ENCODE assay signal across 25 cellular contexts in genomic region chr3:88231207-88231606, GRCh38.
DNase-seq lines count a peak whose midpoint lies in the region; ATAC-seq and TF ChIP-seq lines count a peak whose summit lies in the region.
"Had no signal": no experiment of that assay in that cellular context is flagged by ENCODE, and none has a peak within 500 bp of the region (broad histone marks: within the 10 kb centered on the region; RNA-seq: fewer than 3 reads in every experiment).

No MANE protein-coding gene starts in this region.

- no peaks in the 10 kb centered on the region for H3K79me2 ChIP-seq in HCT116 (ENCODE audit: insufficient read depth, low read length)

- no peak for ATAC-seq in HCT116
- peak; percentile 65; the same call in 2 of the 3 replicates for ATAC-seq in RWPE2 (ENCODE audit: low read depth)
- no peak for ATAC-seq in GM18498 (IDR thresholded peaks at IDR 0.05; ENCODE audit: unreplicated experiment)
- ATAC-seq: left cardiac atrium had no signal

- H3K36me3 ChIP-seq in HCT116 (ENCODE audit: control insufficient read depth in 1 of 2, insufficient read depth in 2 of 2, low read length in 2 of 2) (no peaks in the 10 kb centered on the region), RWPE2 (ENCODE audit: low read depth) (no peaks in the 10 kb centered on the region), BE2C (no peaks in the 10 kb centered on the region)
- H3K36me3 ChIP-seq: ascending aorta, esophagus squamous epithelium, prostate gland, upper lobe of left lung had no signal

- H3K9me3 ChIP-seq in HCT116 (ENCODE audit: control insufficient read depth in 1 of 2, insufficient read depth in 1 of 2, low read depth in 1 of 2, low read length in 2 of 2) (no peaks in the 10 kb centered on the region), RWPE2 (ENCODE audit: severe bottlenecking) (no peaks in the 10 kb centered on the region), BE2C (no peaks in the 10 kb centered on the region)
- H3K9me3 ChIP-seq: ascending aorta, esophagus squamous epithelium, prostate gland, upper lobe of left lung had no signal

- RAD21 ChIA-PET in HCT116 (lab: Charles Lee; ENCODE audit: low non-redundant PET in 1 of 2, low total read pairs in 2 of 2, uncharacterized antibody in 2 of 2, unreplicated experiment in 2 of 2), result no interaction called here

- TF ChIP-seq CTCF in HCT116 (IDR thresholded peaks at IDR 0.05 in 2 of 3, conservative IDR thresholded peaks at IDR 0.05 in 1 of 3; ENCODE audit: borderline replicate concordance in 1 of 3, insufficient read depth in 1 of 3, low read depth in 2 of 3, low read length in 2 of 3) (no peak), RWPE2 (IDR thresholded peaks at IDR 0.05; ENCODE audit: poor library complexity, severe bottlenecking) (no peak), epithelial cell of proximal tubule (conservative IDR thresholded peaks at IDR 0.05; ENCODE audit: low read depth, low read length) (no peak), BE2C (IDR thresholded peaks at IDR 0.05; ENCODE audit: low read depth, low read length) (no peak)

- no peaks in the 10 kb centered on the region for H4K20me1 ChIP-seq in HCT116 (ENCODE audit: insufficient read depth)

- POLR2A ChIA-PET in HCT116 (lab: Charles Lee), result no interaction called here

- H3K27ac ChIP-seq in HCT116 (ENCODE audit: low read depth, low read length) (no peak overlapping the region), RWPE2 (ENCODE audit: poor library complexity, severe bottlenecking) (no peak overlapping the region)
- H3K27ac ChIP-seq: ascending aorta, esophagus squamous epithelium, KMS-11, prostate gland, upper lobe of left lung had no signal

- TF ChIP-seq POLR2A in HCT116 (IDR thresholded peaks at IDR 0.05; ENCODE audit: borderline replicate concordance, extremely low read depth, insufficient read depth, insufficient read length), result no peak

- no peak overlapping the region for H2AFZ ChIP-seq in HCT116 (ENCODE audit: low read depth, low read length, poor library complexity, severe bottlenecking)

- intact Hi-C loops in HCT116 (cut with micrococcal nuclease), result no loop called here

- no peaks in the 10 kb centered on the region for H3K27me3 ChIP-seq in HCT116 (ENCODE audit: insufficient read depth, low read length)
- H3K27me3 ChIP-seq in RWPE2 (ENCODE audit: insufficient read depth, poor library complexity, severe bottlenecking), result no peaks in the 10 kb centered on the region
- H3K27me3 ChIP-seq in BE2C, result peaks cover 7% of the 10 kb centered on the region
- H3K27me3 ChIP-seq: ascending aorta, esophagus squamous epithelium, upper lobe of left lung had no signal

- DNase-seq in HCT116 (ENCODE audit: low read depth, low spot score) (no peak), RWPE2 (ENCODE audit: low spot score) (no peak), epithelial cell of proximal tubule (ENCODE audit: low read depth) (peak; percentile 4), renal cortical epithelial cell (ENCODE audit: low read depth) (peak; percentile 39), BE2C (no peak), NCI-H1417 treated with DMSO at 0.1 percent for 48 hours (lab: John Stamatoyannopoulos, UW) (no peak), NCI-H1092 treated with DMSO at 0.1 percent for 48 hours (lab: John Stamatoyannopoulos, UW) (no peak)
- DNase-seq: activated CD4-positive, alpha-beta T cell treated with anti-CD3 and anti-CD28 coated beads, Interleukin-2, amount 50 U/mL, for 48 hours; activated CD8-positive, alpha-beta memory T cell treated with anti-CD3 and anti-CD28 coated beads, Interleukin-2, amount 50 U/mL, for 48 hours; activated naive CD8-positive, alpha-beta T cell treated with anti-CD3 and anti-CD28 coated beads for 36 hours; CD4-positive, alpha-beta T cell; DMS 273 treated with DMSO at 0.1 percent for 48 hours; esophagus squamous epithelium; left cardiac atrium; mesenchymal stem cell; MV-4-11; NCI-H1694; NCI-H526; stimulated activated CD4-positive, alpha-beta T cell treated with anti-CD3 and anti-CD28 coated beads, Interleukin-1b, Interleukin-23, amount 100 ng/mL, for 48 hours; T1000; upper lobe of left lung had no signal

- no peaks in the 10 kb centered on the region for H3K9me2 ChIP-seq in HCT116 (ENCODE audit: insufficient read depth)

- H3K4me1 ChIP-seq in HCT116 (ENCODE audit: control insufficient read depth in 1 of 2, insufficient read depth in 2 of 2, low read length in 2 of 2) (peaks cover 0 to 3% of the 10 kb centered on the region in 2 experiments; a peak in 1 of 4 replicates), RWPE2 (ENCODE audit: insufficient read depth, poor library complexity, severe bottlenecking) (peaks cover 10% of the 10 kb centered on the region), BE2C (no peaks in the 10 kb centered on the region)
- H3K4me1 ChIP-seq: ascending aorta, esophagus squamous epithelium, prostate gland, upper lobe of left lung had no signal

- BruUV-seq in HCT116 (replicated peaks; lab: Mats Ljungman, UMichigan), result no TSS peak

- H3K9ac ChIP-seq in HCT116 (ENCODE audit: low read length), result no peak overlapping the region
- H3K9ac ChIP-seq: KMS-11 had no signal

- H3K4me3 ChIP-seq in HCT116 (replicated peaks in 1 of 2; ENCODE audit: low read depth in 1 of 2, low read length in 2 of 2) (no peak overlapping the region), RWPE2 (ENCODE audit: severe bottlenecking) (no peak overlapping the region), epithelial cell of proximal tubule (ENCODE audit: low read depth, low read length) (no peak overlapping the region), BE2C (ENCODE audit: low read depth, low read length) (no peak overlapping the region)
- H3K4me3 ChIP-seq: ascending aorta, esophagus squamous epithelium, prostate gland, upper lobe of left lung had no signal

- TF ChIP-seq RAD21 in HCT116 (IDR thresholded peaks at IDR 0.05; ENCODE audit: low read depth), result no peak

- CTCF ChIA-PET in HCT116 (lab: Charles Lee), result no interaction called here

- 0 out of 2 replicates have a peak overlapping the region, but pooled peaks have one; percentile 13 for H3K4me2 ChIP-seq in HCT116 (ENCODE audit: low read length)
- H3K4me2 ChIP-seq: KMS-11 had no signal

TF ChIP-seq in HCT116, 20 proteins besides CTCF, POLR2A, EP300 and RAD21:
- TF ChIP-seq ELF1 (IDR thresholded peaks at IDR 0.05; ENCODE audit: borderline replicate concordance, low read depth) (no peak), TCF7L2 (IDR thresholded peaks at IDR 0.05; ENCODE audit: borderline replicate concordance, extremely low read depth, insufficient read depth, insufficient read length) (peak; percentile 43)

Comparison
In these comparisons a context has a peak if more than half of its experiments do, and no peak if none do; other contexts are left out.
1. DNase-seq: peak in epithelial cell of proximal tubule (single experiment) and renal cortical epithelial cell (single experiment); none in HCT116 (single experiment), RWPE2 (single experiment), BE2C (single experiment), NCI-H1417 treated with DMSO at 0.1 percent for 48 hours (single experiment) and NCI-H1092 treated with DMSO at 0.1 percent for 48 hours (single experiment).